ENCODE assay signal across 8 cellular contexts in genomic region chr4:177441803-177442622, GRCh38. TPM values are rescaled to one million over a fixed set of nuclear protein-coding genes. Genes with fewer than 3 reads are reported as not detected.
A peak's percentile ranks its signal among the peaks of the same experiment; 100 is the strongest.
DNase-seq lines count a peak whose midpoint lies in the region; ATAC-seq and TF ChIP-seq lines count a peak whose summit lies in the region.

AGA (minus strand) TSS chr4:177442437; CDS start chr4:177442375, 62 bp downstream.

- H3K27me3 ChIP-seq in spleen (replicated peaks in 1 of 7) = no peaks in the 10 kb centered on the region

- H3K4me1 ChIP-seq in spleen = peaks cover 2 to 32% (median 21%) of the 10 kb centered on the region in 6 donors

- H3K9me3 Mint-ChIP-seq in activated B cell treated with CpG ODN at 0.5 μM for 24 hours = no peaks in the 10 kb centered on the region

- peak within 1 kb of the TSS; percentile 86 for H3K4me3 Mint-ChIP-seq in activated B cell treated with CpG ODN at 0.5 μM for 24 hours

- H3K27me3 Mint-ChIP-seq in activated B cell treated with CpG ODN at 0.5 μM for 24 hours = no peaks in the 10 kb centered on the region

- ATAC-seq in GM18868 (IDR thresholded peaks at IDR 0.05; ENCODE audit: unreplicated experiment) (peak; percentile 87), HG03108 (IDR thresholded peaks at IDR 0.05; ENCODE audit: unreplicated experiment) (peak; percentile 89), activated B cell treated with CpG ODN at 0.5 μM for 24 hours (ENCODE audit: low read depth) (peak; percentile 91)

- peak; percentile 93 for DNase-seq in ACHN
- peak; percentile 85 for DNase-seq in NCI-H226
- DNase-seq in activated B cell treated with CpG ODN at 0.5 μM for 24 hours = peak; percentile 90
- peak; percentile 30 to 97 (median 91) for DNase-seq in caudate nucleus (lab: John Stamatoyannopoulos, UW)
- peak; percentile 95 for DNase-seq in inferior parietal cortex (ENCODE audit: extremely low spot score)
- peak; percentile 99 for DNase-seq in spleen

- CTCF ChIA-PET in activated B cell treated with CpG ODN at 0.5 μM for 24 hours (lab: Charles Lee) = interaction anchor here (0.7 kb wide), 1 partner anchor 26 kb away, joined by 3 read pairs; no protein-coding TSS in a partner anchor

- H3K36me3 ChIP-seq in spleen = peaks cover 0 to 29% (median 16%) of the 10 kb centered on the region in 6 donors

- POLR2A ChIA-PET in activated B cell treated with CpG ODN at 0.5 μM for 24 hours (lab: Charles Lee) = interaction anchor here (0.5 to 3.4 kb wide), 13 partner anchors 9 to 1440 kb away, joined by 3 to 19 read pairs (median 4); partner anchors contain the start of genes NEIL3 and SPATA4

- H3K27ac ChIP-seq in caudate nucleus (ENCODE audit: low read depth, low read length) = peak within 1 kb of the TSS; percentile 95
- H3K27ac ChIP-seq in spleen = peak within 1 kb of the TSS; percentile 89 to 98 (median 94)

- TF ChIP-seq POLR2A in spleen (IDR thresholded peaks at IDR 0.05) = peak in 2 of 3 donors; percentile 28 to 63

- H3K27ac Mint-ChIP-seq in activated B cell treated with CpG ODN at 0.5 μM for 24 hours = peak within 1 kb of the TSS; percentile 91

- peak within 1 kb of the TSS; percentile 43 to 79 (median 66) for H3K4me3 ChIP-seq in spleen

- WGBS in spleen, 5 donors = 0 to 1% (median 0%) methylated on average over 26 to 60 of the region's 60 CpGs

- H3K36me3 Mint-ChIP-seq in activated B cell treated with CpG ODN at 0.5 μM for 24 hours (ENCODE audit: low read depth) = peaks cover 34% of the 10 kb centered on the region

- TF ChIP-seq CTCF in activated B cell treated with CpG ODN at 0.5 μM for 24 hours (IDR thresholded peaks at IDR 0.05) (no peak), spleen (IDR thresholded peaks at IDR 0.05 in 8 of 11, conservative IDR thresholded peaks at IDR 0.05 in 3 of 11) (peak in 2 of 11 experiments; percentile 40)

- no peaks in the 10 kb centered on the region for H3K9me3 ChIP-seq in spleen

- intact Hi-C loops in activated B cell treated with CpG ODN at 0.5 μM for 24 hours (cut with micrococcal nuclease) = loop anchor here (1.0 to 2.0 kb wide), 4 partner anchors 132 to 1377 kb away; partner anchors contain the start of genes SPATA4 and WDR17
- intact Hi-C loops in spleen (cut with DNase I; ENCODE audit: low total_unique reads) = no loop called here

- H3K4me1 Mint-ChIP-seq in activated B cell treated with CpG ODN at 0.5 μM for 24 hours = peaks cover 23% of the 10 kb centered on the region

- in situ Hi-C loops in ACHN (cut with HindIII; ENCODE audit: low pct_ligation_motif_present, low pct_unique_long_range_greater_than_20kb, low sequenced_read_pairs) = no loop called here

RNA-seq across cellular contexts. Expression of gene AGA, which starts in this region (rescaled TPM):
- total RNA-seq in activated B cell treated with CpG ODN at 0.5 μM for 24 hours (27.7 and 31.1 TPM in 2 replicates), spleen (10 to 100 TPM; 13.1 to 24.2 (median 17.4) TPM)
- 10 to 100 TPM in 1 of 3 donors, 1 to 10 TPM in 2; 7.8 to 12.3 (median 8.2) TPM for polyA plus RNA-seq in spleen

Comparison
In these comparisons a context has a peak if more than half of its experiments do, and no peak if none do; other contexts are left out.
1. Peak in every context shown above with its lines: DNase-seq, ATAC-seq, H3K4me3 ChIP-seq and H3K27ac ChIP-seq.